ENCODE assay signal across 2 cellular contexts in the genomic region with DNA sequence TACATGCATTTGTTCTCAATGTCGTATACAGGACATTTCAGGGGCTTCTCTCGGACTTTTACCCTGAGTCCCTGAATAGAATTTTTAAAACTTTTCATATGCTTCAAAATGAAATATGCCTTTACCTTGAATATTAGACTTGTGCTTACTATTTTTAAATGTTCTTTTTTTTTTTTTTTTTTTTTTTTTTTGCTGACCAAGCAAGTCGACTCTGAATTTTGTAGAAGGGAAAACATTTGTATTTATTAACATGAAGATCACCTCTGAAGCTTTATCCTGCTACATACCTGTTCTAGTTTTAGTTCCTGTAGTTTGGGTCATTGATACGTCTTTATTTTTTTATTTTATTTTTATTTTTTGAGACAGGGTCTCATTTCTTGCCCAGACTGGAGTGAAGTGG.
TF ChIP-seq lines count a peak whose summit lies in the region.

No MANE protein-coding gene starts in this region.

TF ChIP-seq in HepG2, 621 proteins besides CTCF, POLR2A, EP300 and RAD21 (continues in another document):
- TF ChIP-seq CREBL2 (CRISPR knock-in tag; IDR thresholded peaks at IDR 0.05; ENCODE audit: borderline replicate concordance) (no peak), SCMH1 (CRISPR knock-in tag; IDR thresholded peaks at IDR 0.05; ENCODE audit: borderline replicate concordance) (no peak), MAFF (IDR thresholded peaks at IDR 0.05; ENCODE audit: low read depth, low read length) (peak; percentile 86), ZNF207 (IDR thresholded peaks at IDR 0.05; ENCODE audit: borderline replicate concordance) (no peak), SAFB2 (CRISPR knock-in tag; IDR thresholded peaks at IDR 0.05; ENCODE audit: borderline replicate concordance, low read depth) (no peak), MAFK (conservative IDR thresholded peaks at IDR 0.05 in 1 of 2, IDR thresholded peaks at IDR 0.05 in 1 of 2; ENCODE audit: low read length in 2 of 2) (peak; percentile 84 to 94), CSRNP2 (CRISPR knock-in tag; conservative IDR thresholded peaks at IDR 0.05; ENCODE audit: low read depth) (no peak), ZBTB14 (CRISPR knock-in tag; IDR thresholded peaks at IDR 0.05) (no peak), ZNF7 (CRISPR knock-in tag; IDR thresholded peaks at IDR 0.05) (no peak), HBP1 (CRISPR knock-in tag; IDR thresholded peaks at IDR 0.05; ENCODE audit: low read depth) (no peak), ZNF224 (CRISPR knock-in tag; IDR thresholded peaks at IDR 0.05) (no peak)
- TF ChIP-seq, protein P1, sequence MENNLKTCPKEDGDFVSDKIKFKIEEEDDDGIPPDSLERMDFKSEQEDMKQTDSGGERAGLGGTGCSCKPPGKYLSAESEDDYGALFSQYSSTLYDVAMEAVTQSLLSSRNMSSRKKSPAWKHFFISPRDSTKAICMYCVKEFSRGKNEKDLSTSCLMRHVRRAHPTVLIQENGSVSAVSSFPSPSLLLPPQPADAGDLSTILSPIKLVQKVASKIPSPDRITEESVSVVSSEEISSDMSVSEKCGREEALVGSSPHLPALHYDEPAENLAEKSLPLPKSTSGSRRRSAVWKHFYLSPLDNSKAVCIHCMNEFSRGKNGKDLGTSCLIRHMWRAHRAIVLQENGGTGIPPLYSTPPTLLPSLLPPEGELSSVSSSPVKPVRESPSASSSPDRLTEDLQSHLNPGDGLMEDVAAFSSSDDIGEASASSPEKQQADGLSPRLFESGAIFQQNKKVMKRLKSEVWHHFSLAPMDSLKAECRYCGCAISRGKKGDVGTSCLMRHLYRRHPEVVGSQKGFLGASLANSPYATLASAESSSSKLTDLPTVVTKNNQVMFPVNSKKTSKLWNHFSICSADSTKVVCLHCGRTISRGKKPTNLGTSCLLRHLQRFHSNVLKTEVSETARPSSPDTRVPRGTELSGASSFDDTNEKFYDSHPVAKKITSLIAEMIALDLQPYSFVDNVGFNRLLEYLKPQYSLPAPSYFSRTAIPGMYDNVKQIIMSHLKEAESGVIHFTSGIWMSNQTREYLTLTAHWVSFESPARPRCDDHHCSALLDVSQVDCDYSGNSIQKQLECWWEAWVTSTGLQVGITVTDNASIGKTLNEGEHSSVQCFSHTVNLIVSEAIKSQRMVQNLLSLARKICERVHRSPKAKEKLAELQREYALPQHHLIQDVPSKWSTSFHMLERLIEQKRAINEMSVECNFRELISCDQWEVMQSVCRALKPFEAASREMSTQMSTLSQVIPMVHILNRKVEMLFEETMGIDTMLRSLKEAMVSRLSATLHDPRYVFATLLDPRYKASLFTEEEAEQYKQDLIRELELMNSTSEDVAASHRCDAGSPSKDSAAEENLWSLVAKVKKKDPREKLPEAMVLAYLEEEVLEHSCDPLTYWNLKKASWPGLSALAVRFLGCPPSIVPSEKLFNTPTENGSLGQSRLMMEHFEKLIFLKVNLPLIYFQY (CRISPR knock-in tag; IDR thresholded peaks at IDR 0.05; ENCODE audit: borderline replicate concordance): no peak
- TF ChIP-seq, protein P2, sequence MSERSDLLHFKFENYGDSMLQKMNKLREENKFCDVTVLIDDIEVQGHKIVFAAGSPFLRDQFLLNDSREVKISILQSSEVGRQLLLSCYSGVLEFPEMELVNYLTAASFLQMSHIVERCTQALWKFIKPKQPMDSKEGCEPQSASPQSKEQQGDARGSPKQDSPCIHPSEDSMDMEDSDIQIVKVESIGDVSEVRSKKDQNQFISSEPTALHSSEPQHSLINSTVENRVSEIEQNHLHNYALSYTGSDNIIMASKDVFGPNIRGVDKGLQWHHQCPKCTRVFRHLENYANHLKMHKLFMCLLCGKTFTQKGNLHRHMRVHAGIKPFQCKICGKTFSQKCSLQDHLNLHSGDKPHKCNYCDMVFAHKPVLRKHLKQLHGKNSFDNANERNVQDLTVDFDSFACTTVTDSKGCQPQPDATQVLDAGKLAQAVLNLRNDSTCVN (CRISPR knock-in tag; IDR thresholded peaks at IDR 0.05; ENCODE audit: borderline replicate concordance): no peak

TF ChIP-seq in K562, 482 proteins besides CTCF, POLR2A, EP300 and RAD21:
- TF ChIP-seq MAFF (IDR thresholded peaks at IDR 0.05; ENCODE audit: low read length) (peak; percentile 73), TAL1 (IDR thresholded peaks at IDR 0.05) (no peak), C11orf30 (IDR thresholded peaks at IDR 0.05; ENCODE audit: low read depth) (peak; percentile 67; the same call in 1 of the 2 replicates), ELF1 (tag; IDR thresholded peaks at IDR 0.05) (no peak), MAFK (IDR thresholded peaks at IDR 0.05; ENCODE audit: low read length) (peak; percentile 73; the same call in 1 of the 2 replicates), MAFG (tag; conservative IDR thresholded peaks at IDR 0.05) (peak; percentile 67), CBFA2T3 (IDR thresholded peaks at IDR 0.05) (no peak), ZNF316 (IDR thresholded peaks at IDR 0.05) (peak; percentile 89)
TF ChIP-seq in K562: peak in this region for 5.
